Comparison of ENCODE assay signal across 19 cellular contexts in the genomic region with DNA sequence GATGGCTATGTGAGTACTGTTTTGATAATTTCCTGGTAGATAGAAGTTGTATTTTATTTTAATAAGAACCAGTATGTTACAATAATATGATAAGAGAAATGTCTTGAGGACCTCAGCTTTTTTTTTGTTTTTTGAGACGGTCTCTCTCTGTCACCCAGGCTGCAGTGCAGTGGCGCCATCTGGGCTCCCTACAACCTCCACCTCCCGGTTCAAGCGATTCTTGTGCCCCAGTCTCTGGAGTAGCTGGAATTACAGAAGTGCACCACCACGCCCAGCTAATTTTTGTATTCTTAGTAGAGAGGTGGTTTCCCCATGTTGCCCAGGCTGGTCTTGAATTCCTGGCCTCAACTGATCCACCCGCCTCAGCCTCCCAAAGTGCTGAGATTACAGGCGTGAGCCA.
DNase-seq lines count a peak whose midpoint lies in the region; ATAC-seq and TF ChIP-seq lines count a peak whose summit lies in the region.
"Had no signal": no experiment of that assay in that cellular context is flagged by ENCODE, and none has a peak within 500 bp of the region (broad histone marks: within the 10 kb centered on the region; RNA-seq: fewer than 3 reads in every experiment).

No MANE protein-coding gene starts in this region.

- H3K79me2 ChIP-seq in OCI-LY1 (ENCODE audit: insufficient read depth, low read length) = no peaks in the 10 kb centered on the region

- no peak for DNase-seq in foreskin keratinocyte
- no peak for DNase-seq in stimulated activated effector memory CD8-positive, alpha-beta T cell treated with anti-CD3 and anti-CD28 coated beads, Interleukin-12 subunit alpha, Interleukin-12 subunit beta, amount 100 ng/mL, for 72 hours (ENCODE audit: low spot score in 2 of 2)
- no peak for DNase-seq in iPS-NIHi7 (ENCODE audit: extremely low spot score)
- DNase-seq in transverse colon = no peak
- DNase-seq in amygdala (lab: John Stamatoyannopoulos, UW) = no peak
- DNase-seq: DMS79, GOT3, HFFc6, NCI-H1092 treated with DMSO at 0.1 percent for 48 hours, NCI-H146, NCI-H2029 treated with DMSO at 0.1 percent for 48 hours, NCI-H524 treated with DMSO at 0.1 percent for 48 hours, PC-3, Right ventricle myocardium superior had no signal

- no peaks in the 10 kb centered on the region for H4K20me1 ChIP-seq in OCI-LY1 (ENCODE audit: insufficient read depth, low read length)

- no peak overlapping the region for H3K27ac Mint-ChIP-seq in stimulated activated effector memory CD8-positive, alpha-beta T cell treated with anti-CD3 and anti-CD28 coated beads, Interleukin-12 subunit alpha, Interleukin-12 subunit beta, amount 100 ng/mL, for 72 hours
- H3K27ac Mint-ChIP-seq: B cell, HFFc6 had no signal

- no peak for ATAC-seq in foreskin keratinocyte
- no peak for ATAC-seq in stimulated activated effector memory CD8-positive, alpha-beta T cell treated with anti-CD3 and anti-CD28 coated beads, Interleukin-12 subunit alpha, Interleukin-12 subunit beta, amount 100 ng/mL, for 72 hours
- ATAC-seq: PC-3 had no signal

- H3F3A ChIP-seq in OCI-LY1 (ENCODE audit: insufficient read depth, low read length) = no peaks in the 10 kb centered on the region

- no peak overlapping the region for H3K27ac ChIP-seq in 22Rv1
- no peak overlapping the region for H3K27ac ChIP-seq in OCI-LY1 (ENCODE audit: low read depth, low read length, poor library complexity, severe bottlenecking)
- no peak overlapping the region for H3K27ac ChIP-seq in foreskin keratinocyte
- H3K27ac ChIP-seq in transverse colon = no peak overlapping the region
- H3K27ac ChIP-seq: KMS-11 had no signal

- 81 to 84% methylated on average over 5 to 7 of the region's 7 CpGs for WGBS in transverse colon (ENCODE audit: low coverage in 1 of 2), 2 donors

- H3K4me3 Mint-ChIP-seq in stimulated activated effector memory CD8-positive, alpha-beta T cell treated with anti-CD3 and anti-CD28 coated beads, Interleukin-12 subunit alpha, Interleukin-12 subunit beta, amount 100 ng/mL, for 72 hours = no peak overlapping the region
- H3K4me3 Mint-ChIP-seq: B cell, HFFc6 had no signal

- H3K4me1 ChIP-seq in OCI-LY1 (ENCODE audit: insufficient read depth, low read length, severe bottlenecking) = no peaks in the 10 kb centered on the region
- H3K4me1 ChIP-seq in foreskin keratinocyte = no peaks in the 10 kb centered on the region
- no peaks in the 10 kb centered on the region for H3K4me1 ChIP-seq in transverse colon

- H3K9me2 ChIP-seq in OCI-LY1 (ENCODE audit: low read depth, low read length) = no peaks in the 10 kb centered on the region

- intact Hi-C loops in transverse colon (cut with DNase I; ENCODE audit: low total_unique reads) = no loop called here

- peaks cover 11% of the 10 kb centered on the region for H3K9me3 Mint-ChIP-seq in stimulated activated effector memory CD8-positive, alpha-beta T cell treated with anti-CD3 and anti-CD28 coated beads, Interleukin-12 subunit alpha, Interleukin-12 subunit beta, amount 100 ng/mL, for 72 hours
- H3K9me3 Mint-ChIP-seq: HFFc6 had no signal

- H3K9ac ChIP-seq in OCI-LY1 (ENCODE audit: low read length) = no peak overlapping the region
- H3K9ac ChIP-seq: KMS-11 had no signal

- no peaks in the 10 kb centered on the region for H3K4me1 Mint-ChIP-seq in stimulated activated effector memory CD8-positive, alpha-beta T cell treated with anti-CD3 and anti-CD28 coated beads, Interleukin-12 subunit alpha, Interleukin-12 subunit beta, amount 100 ng/mL, for 72 hours
- H3K4me1 Mint-ChIP-seq: B cell had no signal

- no peak overlapping the region for H3K4me2 ChIP-seq in OCI-LY1 (ENCODE audit: low read length)
- H3K4me2 ChIP-seq: KMS-11 had no signal

- no peaks in the 10 kb centered on the region for H3K36me3 Mint-ChIP-seq in stimulated activated effector memory CD8-positive, alpha-beta T cell treated with anti-CD3 and anti-CD28 coated beads, Interleukin-12 subunit alpha, Interleukin-12 subunit beta, amount 100 ng/mL, for 72 hours

- H2AFZ ChIP-seq in OCI-LY1 (ENCODE audit: low read length) = no peak overlapping the region

- no peak for TF ChIP-seq POLR2A in transverse colon (IDR thresholded peaks at IDR 0.05)

- in situ Hi-C loops in transverse colon (cut with MboI; ENCODE audit: low pct_ligation_motif_present in 1 of 4, low pct_unique_long_range_greater_than_20kb in 1 of 4, low sequenced_read_pairs in 3 of 4) = no loop called here

- no peaks in the 10 kb centered on the region for H3K27me3 ChIP-seq in OCI-LY1 (ENCODE audit: insufficient read depth, low read length)
- no peaks in the 10 kb centered on the region for H3K27me3 ChIP-seq in foreskin keratinocyte
- H3K27me3 ChIP-seq in transverse colon = no peaks in the 10 kb centered on the region

- no peaks in the 10 kb centered on the region for H3K9me3 ChIP-seq in OCI-LY1 (ENCODE audit: low read length)
- no peaks in the 10 kb centered on the region for H3K9me3 ChIP-seq in transverse colon

- H3K4me3 ChIP-seq in OCI-LY1 (ENCODE audit: low read depth, low read length, poor library complexity, severe bottlenecking) (no peak overlapping the region), transverse colon (no peak overlapping the region)

- H3K36me3 ChIP-seq in OCI-LY1 (ENCODE audit: insufficient read depth, low read length) (no peaks in the 10 kb centered on the region), transverse colon (no peaks in the 10 kb centered on the region)

- TF ChIP-seq CTCF in 22Rv1 (IDR thresholded peaks at IDR 0.05) = peak; percentile 21
- TF ChIP-seq CTCF in GM12872 (IDR thresholded peaks at IDR 0.05; ENCODE audit: insufficient read depth, low read depth, low read length) = 0 out of 3 replicates have a peak, but pooled peaks have one; percentile 10
- peak; percentile 24; the same call in 1 of the 2 replicates for TF ChIP-seq CTCF in OCI-LY1 (IDR thresholded peaks at IDR 0.05; ENCODE audit: low read length)
- peak; percentile 15 for TF ChIP-seq CTCF in foreskin keratinocyte (conservative IDR thresholded peaks at IDR 0.05)
- TF ChIP-seq CTCF in transverse colon (IDR thresholded peaks at IDR 0.05) = no peak

- TF ChIP-seq EP300 in transverse colon (IDR thresholded peaks at IDR 0.05; ENCODE audit: low read depth) = no peak

Comparison
In these comparisons a context has a peak if more than half of its experiments do, and no peak if none do; other contexts are left out.
1. CTCF ChIP-seq: peak in 22Rv1 (single experiment), GM12872 (single experiment), OCI-LY1 (single experiment) and foreskin keratinocyte (single experiment); none in transverse colon (0 of 5).